Comparison of ENCODE assay signal across 1 cellular context in the genomic region with DNA sequence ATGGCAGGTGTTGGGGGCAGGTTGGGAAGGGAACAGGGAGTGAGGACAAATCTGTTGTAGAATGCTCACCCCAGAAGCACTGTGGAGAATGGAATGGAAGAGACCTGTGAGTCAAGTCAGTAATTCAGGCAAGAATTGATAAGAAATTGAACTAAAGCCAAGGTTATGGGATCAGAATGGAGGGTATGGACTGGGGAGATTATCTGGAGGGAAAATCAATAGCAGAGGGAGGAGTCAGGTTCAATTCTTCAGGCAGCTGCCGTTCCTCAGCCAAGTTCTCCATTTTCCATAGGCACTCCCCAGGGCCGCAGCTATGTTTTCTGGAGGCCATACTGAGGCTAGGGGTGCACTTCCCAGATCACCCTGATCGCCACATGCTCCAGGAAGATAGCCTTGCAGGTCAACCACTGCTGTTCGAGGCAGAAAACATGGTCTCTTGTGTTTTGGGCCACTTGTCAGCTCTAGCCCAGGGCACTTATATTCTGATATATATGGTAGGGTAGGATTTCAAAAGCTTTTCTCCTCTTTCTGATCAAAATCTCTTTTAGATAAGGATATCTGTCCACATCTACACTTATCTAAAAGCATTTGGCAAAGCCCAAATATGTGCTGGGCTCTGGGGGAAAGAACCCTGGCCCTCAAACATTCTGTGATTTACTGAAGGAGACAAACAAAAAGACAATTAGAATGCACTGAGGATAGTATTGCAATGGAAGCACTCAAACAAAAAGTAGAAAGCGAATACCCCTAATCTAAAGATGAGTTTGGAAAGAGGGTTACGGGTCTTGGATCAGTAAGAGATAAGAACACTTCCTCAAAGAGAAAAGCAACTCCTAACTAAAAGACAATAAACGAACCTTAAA.
TF ChIP-seq lines count a peak whose summit lies in the region.

No MANE protein-coding gene starts in this region.

TF ChIP-seq in GM23338, 12 proteins besides CTCF, POLR2A, EP300 and RAD21 (continued from another document):
- TF ChIP-seq, protein P1, sequence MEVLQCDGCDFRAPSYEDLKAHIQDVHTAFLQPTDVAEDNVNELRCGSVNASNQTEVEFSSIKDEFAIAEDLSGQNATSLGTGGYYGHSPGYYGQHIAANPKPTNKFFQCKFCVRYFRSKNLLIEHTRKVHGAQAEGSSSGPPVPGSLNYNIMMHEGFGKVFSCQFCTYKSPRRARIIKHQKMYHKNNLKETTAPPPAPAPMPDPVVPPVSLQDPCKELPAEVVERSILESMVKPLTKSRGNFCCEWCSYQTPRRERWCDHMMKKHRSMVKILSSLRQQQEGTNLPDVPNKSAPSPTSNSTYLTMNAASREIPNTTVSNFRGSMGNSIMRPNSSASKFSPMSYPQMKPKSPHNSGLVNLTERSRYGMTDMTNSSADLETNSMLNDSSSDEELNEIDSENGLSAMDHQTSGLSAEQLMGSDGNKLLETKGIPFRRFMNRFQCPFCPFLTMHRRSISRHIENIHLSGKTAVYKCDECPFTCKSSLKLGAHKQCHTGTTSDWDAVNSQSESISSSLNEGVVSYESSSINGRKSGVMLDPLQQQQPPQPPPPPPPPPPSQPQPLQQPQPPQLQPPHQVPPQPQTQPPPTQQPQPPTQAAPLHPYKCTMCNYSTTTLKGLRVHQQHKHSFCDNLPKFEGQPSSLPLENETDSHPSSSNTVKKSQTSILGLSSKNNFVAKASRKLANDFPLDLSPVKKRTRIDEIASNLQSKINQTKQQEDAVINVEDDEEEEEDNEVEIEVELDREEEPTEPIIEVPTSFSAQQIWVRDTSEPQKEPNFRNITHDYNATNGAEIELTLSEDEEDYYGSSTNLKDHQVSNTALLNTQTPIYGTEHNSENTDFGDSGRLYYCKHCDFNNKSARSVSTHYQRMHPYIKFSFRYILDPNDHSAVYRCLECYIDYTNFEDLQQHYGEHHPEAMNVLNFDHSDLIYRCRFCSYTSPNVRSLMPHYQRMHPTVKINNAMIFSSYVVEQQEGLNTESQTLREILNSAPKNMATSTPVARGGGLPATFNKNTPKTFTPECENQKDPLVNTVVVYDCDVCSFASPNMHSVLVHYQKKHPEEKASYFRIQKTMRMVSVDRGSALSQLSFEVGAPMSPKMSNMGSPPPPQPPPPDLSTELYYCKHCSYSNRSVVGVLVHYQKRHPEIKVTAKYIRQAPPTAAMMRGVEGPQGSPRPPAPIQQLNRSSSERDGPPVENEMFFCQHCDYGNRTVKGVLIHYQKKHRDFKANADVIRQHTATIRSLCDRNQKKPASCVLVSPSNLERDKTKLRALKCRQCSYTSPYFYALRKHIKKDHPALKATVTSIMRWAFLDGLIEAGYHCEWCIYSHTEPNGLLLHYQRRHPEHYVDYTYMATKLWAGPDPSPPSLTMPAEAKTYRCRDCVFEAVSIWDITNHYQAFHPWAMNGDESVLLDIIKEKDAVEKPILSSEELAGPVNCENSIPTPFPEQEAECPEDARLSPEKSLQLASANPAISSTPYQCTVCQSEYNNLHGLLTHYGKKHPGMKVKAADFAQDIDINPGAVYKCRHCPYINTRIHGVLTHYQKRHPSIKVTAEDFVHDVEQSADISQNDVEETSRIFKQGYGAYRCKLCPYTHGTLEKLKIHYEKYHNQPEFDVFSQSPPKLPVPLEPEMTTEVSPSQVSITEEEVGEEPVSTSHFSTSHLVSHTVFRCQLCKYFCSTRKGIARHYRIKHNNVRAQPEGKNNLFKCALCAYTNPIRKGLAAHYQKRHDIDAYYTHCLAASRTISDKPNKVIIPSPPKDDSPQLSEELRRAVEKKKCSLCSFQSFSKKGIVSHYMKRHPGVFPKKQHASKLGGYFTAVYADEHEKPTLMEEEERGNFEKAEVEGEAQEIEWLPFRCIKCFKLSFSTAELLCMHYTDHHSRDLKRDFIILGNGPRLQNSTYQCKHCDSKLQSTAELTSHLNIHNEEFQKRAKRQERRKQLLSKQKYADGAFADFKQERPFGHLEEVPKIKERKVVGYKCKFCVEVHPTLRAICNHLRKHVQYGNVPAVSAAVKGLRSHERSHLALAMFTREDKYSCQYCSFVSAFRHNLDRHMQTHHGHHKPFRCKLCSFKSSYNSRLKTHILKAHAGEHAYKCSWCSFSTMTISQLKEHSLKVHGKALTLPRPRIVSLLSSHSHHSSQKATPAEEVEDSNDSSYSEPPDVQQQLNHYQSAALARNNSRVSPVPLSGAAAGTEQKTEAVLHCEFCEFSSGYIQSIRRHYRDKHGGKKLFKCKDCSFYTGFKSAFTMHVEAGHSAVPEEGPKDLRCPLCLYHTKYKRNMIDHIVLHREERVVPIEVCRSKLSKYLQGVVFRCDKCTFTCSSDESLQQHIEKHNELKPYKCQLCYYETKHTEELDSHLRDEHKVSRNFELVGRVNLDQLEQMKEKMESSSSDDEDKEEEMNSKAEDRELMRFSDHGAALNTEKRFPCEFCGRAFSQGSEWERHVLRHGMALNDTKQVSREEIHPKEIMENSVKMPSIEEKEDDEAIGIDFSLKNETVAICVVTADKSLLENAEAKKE (CRISPR knock-in tag; IDR thresholded peaks at IDR 0.05) = no peak
- TF ChIP-seq POLR2AphosphoS5 (IDR thresholded peaks at IDR 0.05; ENCODE audit: low read depth) = no peak
- no peak for TF ChIP-seq EZH2phosphoT487 (IDR thresholded peaks at IDR 0.05; ENCODE audit: unreplicated experiment)
- no peak for TF ChIP-seq NANOG (IDR thresholded peaks at IDR 0.05; ENCODE audit: borderline replicate concordance)
- TF ChIP-seq ZNF114 (CRISPR knock-in tag; IDR thresholded peaks at IDR 0.05) = no peak
- no peak for TF ChIP-seq ZNF331 (CRISPR knock-in tag; IDR thresholded peaks at IDR 0.05; ENCODE audit: low read depth)
- TF ChIP-seq, protein P2, sequence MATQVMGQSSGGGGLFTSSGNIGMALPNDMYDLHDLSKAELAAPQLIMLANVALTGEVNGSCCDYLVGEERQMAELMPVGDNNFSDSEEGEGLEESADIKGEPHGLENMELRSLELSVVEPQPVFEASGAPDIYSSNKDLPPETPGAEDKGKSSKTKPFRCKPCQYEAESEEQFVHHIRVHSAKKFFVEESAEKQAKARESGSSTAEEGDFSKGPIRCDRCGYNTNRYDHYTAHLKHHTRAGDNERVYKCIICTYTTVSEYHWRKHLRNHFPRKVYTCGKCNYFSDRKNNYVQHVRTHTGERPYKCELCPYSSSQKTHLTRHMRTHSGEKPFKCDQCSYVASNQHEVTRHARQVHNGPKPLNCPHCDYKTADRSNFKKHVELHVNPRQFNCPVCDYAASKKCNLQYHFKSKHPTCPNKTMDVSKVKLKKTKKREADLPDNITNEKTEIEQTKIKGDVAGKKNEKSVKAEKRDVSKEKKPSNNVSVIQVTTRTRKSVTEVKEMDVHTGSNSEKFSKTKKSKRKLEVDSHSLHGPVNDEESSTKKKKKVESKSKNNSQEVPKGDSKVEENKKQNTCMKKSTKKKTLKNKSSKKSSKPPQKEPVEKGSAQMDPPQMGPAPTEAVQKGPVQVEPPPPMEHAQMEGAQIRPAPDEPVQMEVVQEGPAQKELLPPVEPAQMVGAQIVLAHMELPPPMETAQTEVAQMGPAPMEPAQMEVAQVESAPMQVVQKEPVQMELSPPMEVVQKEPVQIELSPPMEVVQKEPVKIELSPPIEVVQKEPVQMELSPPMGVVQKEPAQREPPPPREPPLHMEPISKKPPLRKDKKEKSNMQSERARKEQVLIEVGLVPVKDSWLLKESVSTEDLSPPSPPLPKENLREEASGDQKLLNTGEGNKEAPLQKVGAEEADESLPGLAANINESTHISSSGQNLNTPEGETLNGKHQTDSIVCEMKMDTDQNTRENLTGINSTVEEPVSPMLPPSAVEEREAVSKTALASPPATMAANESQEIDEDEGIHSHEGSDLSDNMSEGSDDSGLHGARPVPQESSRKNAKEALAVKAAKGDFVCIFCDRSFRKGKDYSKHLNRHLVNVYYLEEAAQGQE (IDR thresholded peaks at IDR 0.05; ENCODE audit: unreplicated experiment) = no peak
- TF ChIP-seq STAT1 (IDR thresholded peaks at IDR 0.05; ENCODE audit: unreplicated experiment) = no peak
- no peak for TF ChIP-seq JUNB (IDR thresholded peaks at IDR 0.05; ENCODE audit: unreplicated experiment)
- no peak for TF ChIP-seq EZH2 (IDR thresholded peaks at IDR 0.05; ENCODE audit: low read depth, unreplicated experiment)
